ENCODE assay signal across 8 cellular contexts in genomic region chr3:39153977-39154299, GRCh38. TPM values are rescaled to one million over a fixed set of nuclear protein-coding genes. Genes with fewer than 3 reads are reported as not detected.
DNase-seq lines count a peak whose midpoint lies in the region; ATAC-seq and TF ChIP-seq lines count a peak whose summit lies in the region.

No MANE protein-coding gene starts in this region.

- peak overlapping the region; percentile 80 for H4K8ac ChIP-seq in mesenchymal stem cell (ENCODE audit: low read length)

- peak overlapping the region; percentile 79 to 81 for H3K4me3 Mint-ChIP-seq in activated T-cell treated with anti-CD3 and anti-CD28 coated beads, Interleukin-2, amount 50 U/mL, for 72 hours
- peak overlapping the region; percentile 72 to 85 (median 80) for H3K4me3 Mint-ChIP-seq in brain
- H3K4me3 Mint-ChIP-seq in type B pancreatic cell: peak overlapping the region; percentile 91

- H3K27ac Mint-ChIP-seq in activated T-cell treated with anti-CD3 and anti-CD28 coated beads, Interleukin-2, amount 50 U/mL, for 72 hours: peak overlapping the region; percentile 57
- H3K27ac Mint-ChIP-seq in brain (peak overlapping the region in 4 of 5 experiments; percentile 51 to 90 (median 88)), type B pancreatic cell (peak overlapping the region; percentile 98)

- peak overlapping the region; percentile 78 for H3K27ac ChIP-seq in mesenchymal stem cell (ENCODE audit: low read length, poor library complexity, severe bottlenecking)

- H2AK5ac ChIP-seq in mesenchymal stem cell (ENCODE audit: low read length, severe bottlenecking): no peak overlapping the region

- H2BK120ac ChIP-seq in mesenchymal stem cell (ENCODE audit: low read depth, low read length): peak overlapping the region; percentile 90

- H2BK12ac ChIP-seq in mesenchymal stem cell (ENCODE audit: low read length in 2 of 2): peak overlapping the region in 1 of 2 experiments; percentile 77

- ATAC-seq in activated T-cell treated with anti-CD3 and anti-CD28 coated beads, Interleukin-2, amount 50 U/mL, for 72 hours (replicated peaks in 1 of 2): no peak
- no peak for ATAC-seq in HG03378 (IDR thresholded peaks at IDR 0.05; ENCODE audit: unreplicated experiment)

- no peak overlapping the region for H3K14ac ChIP-seq in mesenchymal stem cell (ENCODE audit: low read length in 2 of 2)

- no peak overlapping the region for H3K23ac ChIP-seq in mesenchymal stem cell (ENCODE audit: low read length in 2 of 2)

- peak overlapping the region; percentile 47 for H2BK5ac ChIP-seq in mesenchymal stem cell (ENCODE audit: low read depth, low read length, poor library complexity, severe bottlenecking)

- peaks cover 21 to 24% of the 10 kb centered on the region in 2 donors for H3K36me3 Mint-ChIP-seq in activated T-cell treated with anti-CD3 and anti-CD28 coated beads, Interleukin-2, amount 50 U/mL, for 72 hours (ENCODE audit: insufficient read depth in 2 of 2)
- no peaks in the 10 kb centered on the region for H3K36me3 Mint-ChIP-seq in brain
- H3K36me3 Mint-ChIP-seq in type B pancreatic cell: no peaks in the 10 kb centered on the region

- no peak for TF ChIP-seq CTCF in brain (conservative IDR thresholded peaks at IDR 0.05)
- no peak for TF ChIP-seq CTCF in type B pancreatic cell (conservative IDR thresholded peaks at IDR 0.05)

- no peaks in the 10 kb centered on the region for H3K36me3 ChIP-seq in mesenchymal stem cell (ENCODE audit: control insufficient read depth in 1 of 2, insufficient read depth in 2 of 2, low read depth in 1 of 2, low read length in 2 of 2)

- peak overlapping the region; percentile 52 to 62 for H3K4me3 ChIP-seq in mesenchymal stem cell (ENCODE audit: insufficient read depth in 1 of 2, low read depth in 1 of 2, low read length in 2 of 2)

- 0% methylated on average over 1 of the region's 9 CpGs for WGBS in mesenchymal stem cell

- H3K9me3 ChIP-seq in mesenchymal stem cell (ENCODE audit: control insufficient read depth, low read length): no peaks in the 10 kb centered on the region

- no peak overlapping the region for H2AFZ ChIP-seq in mesenchymal stem cell (ENCODE audit: low read depth, low read length)

- peak overlapping the region; percentile 91 to 95 for H3K18ac ChIP-seq in mesenchymal stem cell (ENCODE audit: low read depth in 1 of 2, low read length in 2 of 2)

- H4K91ac ChIP-seq in mesenchymal stem cell (ENCODE audit: low read length): peak overlapping the region; percentile 76

- peaks cover 25% of the 10 kb centered on the region for H3K4me1 ChIP-seq in mesenchymal stem cell (ENCODE audit: control insufficient read depth, insufficient read depth, low read depth, low read length)

- no peaks in the 10 kb centered on the region for H3K27me3 Mint-ChIP-seq in activated T-cell treated with anti-CD3 and anti-CD28 coated beads, Interleukin-2, amount 50 U/mL, for 72 hours (ENCODE audit: low read depth)
- H3K27me3 Mint-ChIP-seq in brain (peaks cover 5% of the 10 kb centered on the region), type B pancreatic cell (peaks cover 6% of the 10 kb centered on the region)

- H3K4me2 ChIP-seq in mesenchymal stem cell (ENCODE audit: low read length, poor library complexity, severe bottlenecking): peak overlapping the region; percentile 54

- H3K4me1 Mint-ChIP-seq in activated T-cell treated with anti-CD3 and anti-CD28 coated beads, Interleukin-2, amount 50 U/mL, for 72 hours (ENCODE audit: low read depth): peaks cover 58% of the 10 kb centered on the region
- H3K4me1 Mint-ChIP-seq in brain (peaks cover 53% of the 10 kb centered on the region), type B pancreatic cell (ENCODE audit: unreplicated experiment) (peaks cover 46% of the 10 kb centered on the region)

- H3K9ac ChIP-seq in mesenchymal stem cell (ENCODE audit: low read length): peak overlapping the region; percentile 69

- H3K79me1 ChIP-seq in mesenchymal stem cell (replicated peaks; ENCODE audit: low read length, poor library complexity, severe bottlenecking): no peaks in the 10 kb centered on the region

- no peak for DNase-seq in activated T-cell treated with anti-CD3 and anti-CD28 coated beads, Interleukin-2, amount 50 U/mL, for 72 hours
- DNase-seq in activated T-cell treated with anti-CD3 and anti-CD28 coated beads, Interleukin-2, amount 50 U/mL, for 1 hour: no peak
- DNase-seq in mesenchymal stem cell (no peak), type B pancreatic cell (ENCODE audit: extremely low spot score, unreplicated experiment) (no peak), DMS53 (lab: John Stamatoyannopoulos, UW) (no peak), NCI-H1105 treated with DMSO at 0.1 percent for 48 hours (lab: John Stamatoyannopoulos, UW) (no peak)

- peaks cover 0 to 7% of the 10 kb centered on the region in 2 experiments for H3K27me3 ChIP-seq in mesenchymal stem cell (ENCODE audit: control insufficient read depth in 1 of 2, insufficient read depth in 1 of 2, low read length in 2 of 2)

- H3K9me3 Mint-ChIP-seq in activated T-cell treated with anti-CD3 and anti-CD28 coated beads, Interleukin-2, amount 50 U/mL, for 72 hours: no peaks in the 10 kb centered on the region
- H3K9me3 Mint-ChIP-seq in brain (peaks cover 0 to 4% (median 0%) of the 10 kb centered on the region in 5 experiments), type B pancreatic cell (no peaks in the 10 kb centered on the region)

- no peak overlapping the region for H2BK15ac ChIP-seq in mesenchymal stem cell (ENCODE audit: low read depth, poor library complexity, severe bottlenecking)

- no peak overlapping the region for H3K4ac ChIP-seq in mesenchymal stem cell (ENCODE audit: low read depth in 1 of 2, low read length in 2 of 2)

RNA-seq across cellular contexts. Expression of gene CSRNP1, which starts 0.5 kb away (rescaled TPM):
- total RNA-seq in activated T-cell treated with anti-CD3 and anti-CD28 coated beads, Interleukin-2, amount 50 U/mL, for 72 hours: 10 to 100 TPM; 68.7 to 81.3 TPM
- 9.0 TPM for polyA plus RNA-seq in brain (ENCODE audit: insufficient read depth, low read depth, low replicate concordance)
- polyA plus RNA-seq in mesenchymal stem cell (2013, experiment 1 of 2): 16.6 TPM
- 15.6 TPM for polyA plus RNA-seq in mesenchymal stem cell (2013, experiment 2 of 2)
- total RNA-seq in type B pancreatic cell (ENCODE audit: low replicate concordance): 7.5 and 24.5 TPM in 2 replicates

RNA-seq across cellular contexts. Expression of gene XIRP1, which starts 38.5 kb away (rescaled TPM):
- total RNA-seq in activated T-cell treated with anti-CD3 and anti-CD28 coated beads, Interleukin-2, amount 50 U/mL, for 72 hours: under 1 TPM; 0.09 to 0.10 TPM
- not detected for polyA plus RNA-seq in brain (ENCODE audit: insufficient read depth, low read depth, low replicate concordance)
- 0.08 TPM for polyA plus RNA-seq in mesenchymal stem cell (2013, experiment 1 of 2)
- 0.03 TPM for polyA plus RNA-seq in mesenchymal stem cell (2013, experiment 2 of 2)
- 0.12 TPM in 1 of 2 replicates, not detected in the other for total RNA-seq in type B pancreatic cell (ENCODE audit: low replicate concordance)

RNA-seq across cellular contexts. Expression of gene TTC21A, which starts 46.5 kb away (rescaled TPM):
- total RNA-seq in activated T-cell treated with anti-CD3 and anti-CD28 coated beads, Interleukin-2, amount 50 U/mL, for 72 hours: 1 to 10 TPM; 2.0 to 2.2 TPM
- 1.7 TPM for polyA plus RNA-seq in brain (ENCODE audit: insufficient read depth, low read depth, low replicate concordance)
- polyA plus RNA-seq in mesenchymal stem cell (2013, experiment 1 of 2): 3.1 TPM
- 2.8 TPM for polyA plus RNA-seq in mesenchymal stem cell (2013, experiment 2 of 2)
- total RNA-seq in type B pancreatic cell (ENCODE audit: low replicate concordance): 9.8 and 10.3 TPM in 2 replicates

RNA-seq across cellular contexts. Expression of gene GORASP1, which starts 46.5 kb away (rescaled TPM):
- total RNA-seq in activated T-cell treated with anti-CD3 and anti-CD28 coated beads, Interleukin-2, amount 50 U/mL, for 72 hours: 10 to 100 TPM; 20.0 to 24.5 TPM
- polyA plus RNA-seq in brain (ENCODE audit: insufficient read depth, low read depth, low replicate concordance): 34.3 TPM
- polyA plus RNA-seq in mesenchymal stem cell (2013, experiment 1 of 2): 26.3 TPM
- polyA plus RNA-seq in mesenchymal stem cell (2013, experiment 2 of 2): 24.9 TPM
- total RNA-seq in type B pancreatic cell (ENCODE audit: low replicate concordance): 76.5 and 98.4 TPM in 2 replicates
